In genomic region chr21:42703173-42703908, GRCh38 we compare ENCODE assay signal across 1 cellular context.
TF ChIP-seq lines count a peak whose summit lies in the region.

No MANE protein-coding gene starts in this region.

TF ChIP-seq in WTC11, 78 proteins besides CTCF, POLR2A, EP300 and RAD21:
- no peak for TF ChIP-seq PRDM15 (CRISPR knock-in tag; IDR thresholded peaks at IDR 0.05)
- TF ChIP-seq E2F5 (CRISPR knock-in tag; IDR thresholded peaks at IDR 0.05), result no peak
- no peak for TF ChIP-seq ERG (CRISPR knock-in tag; IDR thresholded peaks at IDR 0.05)
- TF ChIP-seq ZNF219 (CRISPR knock-in tag; IDR thresholded peaks at IDR 0.05; ENCODE audit: borderline replicate concordance), result no peak
- TF ChIP-seq TEAD1 (CRISPR knock-in tag; IDR thresholded peaks at IDR 0.05), result no peak
- TF ChIP-seq NR2C2 (CRISPR knock-in tag; IDR thresholded peaks at IDR 0.05), result no peak
- TF ChIP-seq E2F1 (CRISPR knock-in tag; IDR thresholded peaks at IDR 0.05), result no peak
- TF ChIP-seq MAX (CRISPR knock-in tag; IDR thresholded peaks at IDR 0.05), result no peak
- TF ChIP-seq ZNF512 (CRISPR knock-in tag; IDR thresholded peaks at IDR 0.05; ENCODE audit: borderline replicate concordance), result no peak
- no peak for TF ChIP-seq ELF4 (CRISPR knock-in tag; IDR thresholded peaks at IDR 0.05; ENCODE audit: low read depth)
